ENCODE assay signal across 19 cellular contexts in the genomic region with DNA sequence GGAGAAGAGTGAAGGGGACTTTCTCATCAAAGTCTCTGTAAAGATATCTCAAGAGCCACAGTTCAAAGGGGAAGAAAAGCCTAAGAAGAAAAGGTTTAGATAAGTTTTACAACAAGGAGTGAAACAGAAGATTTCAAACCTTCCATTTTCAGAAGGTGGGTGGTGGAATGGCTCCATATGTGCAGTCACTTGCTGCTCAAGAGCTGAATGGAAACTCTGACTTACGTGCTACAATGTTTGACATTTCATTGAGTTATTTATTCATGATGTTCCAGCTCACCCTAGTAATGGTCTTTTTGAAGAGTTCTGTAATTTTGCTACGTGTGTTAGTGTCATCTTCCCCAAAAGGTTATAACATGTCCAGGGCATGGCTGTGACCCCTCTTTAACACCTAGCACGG. TPM values are rescaled to one million over a fixed set of nuclear protein-coding genes. Genes with fewer than 3 reads are reported as not detected.
DNase-seq lines count a peak whose midpoint lies in the region; ATAC-seq and TF ChIP-seq lines count a peak whose summit lies in the region.
"Had no signal": no experiment of that assay in that cellular context is flagged by ENCODE, and none has a peak within 500 bp of the region (broad histone marks: within the 10 kb centered on the region; RNA-seq: fewer than 3 reads in every experiment).

No MANE protein-coding gene starts in this region.

- no peak for DNase-seq in T-helper 1 cell
- no peak for DNase-seq in activated T-cell treated with anti-CD3 and anti-CD28 coated beads, Interleukin-2, amount 50 U/mL, for 24 hours
- no peak for DNase-seq in activated T-cell treated with anti-CD3 and anti-CD28 coated beads, Interleukin-2, amount 50 U/mL, for 48 hours
- peak; percentile 39 for DNase-seq in GM10248 (ENCODE audit: extremely low spot score)
- no peak for DNase-seq in activated naive CD8-positive, alpha-beta T cell treated with anti-CD3 and anti-CD28 coated beads, Interleukin-2, amount 50 U/mL, for 24 hours
- DNase-seq in HT-29 (ENCODE audit: low spot score) = no peak
- DNase-seq: Caco-2; CD4-positive, CD25-positive, alpha-beta regulatory T cell; DMS153; HFFc6; NCI-H1092; NCI-H2081 treated with DMSO at 0.1 percent for 48 hours; NCI-H510A treated with DMSO at 0.1 percent for 48 hours; PC-9 had no signal

- H3K4me3 Mint-ChIP-seq in T-helper 1 cell treated with Interleukin-12 subunit alpha and Interleukin-12 subunit beta and Interleukin-4 antibody, amounts not matched to agents 30 μg/mL and 1 μg/mL, for 36 hours = no peak overlapping the region
- peak overlapping the region; percentile 13 for H3K4me3 Mint-ChIP-seq in activated T-cell treated with anti-CD3 and anti-CD28 coated beads, Interleukin-2, amount 50 U/mL, for 24 hours
- H3K4me3 Mint-ChIP-seq in activated naive CD8-positive, alpha-beta T cell treated with anti-CD3 and anti-CD28 coated beads, Interleukin-2, amount 50 U/mL, for 24 hours = peak overlapping the region; percentile 43
- H3K4me3 Mint-ChIP-seq: B cell; CD4-positive, CD25-positive, alpha-beta regulatory T cell; HFFc6 had no signal

- ATAC-seq in activated naive CD8-positive, alpha-beta T cell treated with anti-CD3 and anti-CD28 coated beads, Interleukin-2, amount 50 U/mL, for 24 hours = peak; percentile 53
- ATAC-seq in HG02759 (IDR thresholded peaks at IDR 0.05; ENCODE audit: unreplicated experiment) = no peak
- ATAC-seq: HepG2 had no signal

- POLR2A ChIA-PET in GM10248 (lab: Yijun Ruan, JAX) = no interaction called here

- no peaks in the 10 kb centered on the region for H3K27me3 Mint-ChIP-seq in T-helper 1 cell treated with Interleukin-12 subunit alpha and Interleukin-12 subunit beta and Interleukin-4 antibody, amounts not matched to agents 30 μg/mL and 1 μg/mL, for 36 hours (ENCODE audit: low read depth)
- no peaks in the 10 kb centered on the region for H3K27me3 Mint-ChIP-seq in activated T-cell treated with anti-CD3 and anti-CD28 coated beads, Interleukin-2, amount 50 U/mL, for 24 hours
- no peaks in the 10 kb centered on the region for H3K27me3 Mint-ChIP-seq in activated naive CD8-positive, alpha-beta T cell treated with anti-CD3 and anti-CD28 coated beads, Interleukin-2, amount 50 U/mL, for 24 hours
- H3K27me3 Mint-ChIP-seq: CD4-positive, CD25-positive, alpha-beta regulatory T cell had no signal

- peaks cover 9% of the 10 kb centered on the region for H3K9me3 Mint-ChIP-seq in T-helper 1 cell treated with Interleukin-12 subunit alpha and Interleukin-12 subunit beta and Interleukin-4 antibody, amounts not matched to agents 30 μg/mL and 1 μg/mL, for 36 hours
- peaks cover 3% of the 10 kb centered on the region for H3K9me3 Mint-ChIP-seq in activated T-cell treated with anti-CD3 and anti-CD28 coated beads, Interleukin-2, amount 50 U/mL, for 24 hours
- peaks cover 7% of the 10 kb centered on the region for H3K9me3 Mint-ChIP-seq in activated naive CD8-positive, alpha-beta T cell treated with anti-CD3 and anti-CD28 coated beads, Interleukin-2, amount 50 U/mL, for 24 hours
- H3K9me3 Mint-ChIP-seq: HFFc6 had no signal

- CTCF ChIA-PET in GM10248 (lab: Yijun Ruan, JAX) = interaction anchor here (1.2 to 17.4 kb wide), 2 partner anchors 10 to 17 kb away, joined by 3 to 187 read pairs; no protein-coding TSS in a partner anchor

- H3K4me1 Mint-ChIP-seq in T-helper 1 cell treated with Interleukin-12 subunit alpha and Interleukin-12 subunit beta and Interleukin-4 antibody, amounts not matched to agents 30 μg/mL and 1 μg/mL, for 36 hours (ENCODE audit: low read depth) = peaks cover 20% of the 10 kb centered on the region
- peaks cover 43% of the 10 kb centered on the region for H3K4me1 Mint-ChIP-seq in activated T-cell treated with anti-CD3 and anti-CD28 coated beads, Interleukin-2, amount 50 U/mL, for 24 hours (ENCODE audit: low read depth)
- peaks cover 47% of the 10 kb centered on the region for H3K4me1 Mint-ChIP-seq in activated naive CD8-positive, alpha-beta T cell treated with anti-CD3 and anti-CD28 coated beads, Interleukin-2, amount 50 U/mL, for 24 hours

- peak overlapping the region; percentile 17 for H3K27ac Mint-ChIP-seq in T-helper 1 cell treated with Interleukin-12 subunit alpha and Interleukin-12 subunit beta and Interleukin-4 antibody, amounts not matched to agents 30 μg/mL and 1 μg/mL, for 36 hours
- peak overlapping the region; percentile 82 for H3K27ac Mint-ChIP-seq in activated T-cell treated with anti-CD3 and anti-CD28 coated beads, Interleukin-2, amount 50 U/mL, for 24 hours
- peak overlapping the region; percentile 93 for H3K27ac Mint-ChIP-seq in activated naive CD8-positive, alpha-beta T cell treated with anti-CD3 and anti-CD28 coated beads, Interleukin-2, amount 50 U/mL, for 24 hours
- H3K27ac Mint-ChIP-seq: B cell; CD4-positive, CD25-positive, alpha-beta regulatory T cell; HFFc6 had no signal

- peaks cover 21% of the 10 kb centered on the region for H3K36me3 Mint-ChIP-seq in T-helper 1 cell treated with Interleukin-12 subunit alpha and Interleukin-12 subunit beta and Interleukin-4 antibody, amounts not matched to agents 30 μg/mL and 1 μg/mL, for 36 hours (ENCODE audit: low read depth)
- no peaks in the 10 kb centered on the region for H3K36me3 Mint-ChIP-seq in activated T-cell treated with anti-CD3 and anti-CD28 coated beads, Interleukin-2, amount 50 U/mL, for 24 hours (ENCODE audit: low read depth)
- H3K36me3 Mint-ChIP-seq in activated naive CD8-positive, alpha-beta T cell treated with anti-CD3 and anti-CD28 coated beads, Interleukin-2, amount 50 U/mL, for 24 hours (ENCODE audit: low read depth) = no peaks in the 10 kb centered on the region
- H3K36me3 Mint-ChIP-seq: CD4-positive, CD25-positive, alpha-beta regulatory T cell had no signal

- no peak for TF ChIP-seq CTCF in GM10248 (IDR thresholded peaks at IDR 0.05; ENCODE audit: control extremely low read depth, extremely low read depth, low read depth, missing control alignments)

RNA-seq across cellular contexts. Expression of a gene that starts 21.7 kb away (rescaled TPM):
- not detected in 2 replicates for total RNA-seq in HT-29 (2014; rRNA removed; shearing (Covaris generic))
- total RNA-seq: CD4-positive, CD25-positive, alpha-beta regulatory T cell; HepG2; HFFc6; M059J; PC-9 had no signal

Comparison
In these comparisons a context has a peak if more than half of its experiments do, and no peak if none do; other contexts are left out.
1. H3K27ac Mint-ChIP-seq: peak in every context shown above with its lines; median percentile 93 in activated naive CD8-positive, alpha-beta T cell treated with anti-CD3 and anti-CD28 coated beads, Interleukin-2, amount 50 U/mL, for 24 hours; 82 in activated T-cell treated with anti-CD3 and anti-CD28 coated beads, Interleukin-2, amount 50 U/mL, for 24 hours; 17 in T-helper 1 cell treated with Interleukin-12 subunit alpha and Interleukin-12 subunit beta and Interleukin-4 antibody, amounts not matched to agents 30 μg/mL and 1 μg/mL, for 36 hours.